ENCODE assay signal across 8 cellular contexts in the genomic region with DNA sequence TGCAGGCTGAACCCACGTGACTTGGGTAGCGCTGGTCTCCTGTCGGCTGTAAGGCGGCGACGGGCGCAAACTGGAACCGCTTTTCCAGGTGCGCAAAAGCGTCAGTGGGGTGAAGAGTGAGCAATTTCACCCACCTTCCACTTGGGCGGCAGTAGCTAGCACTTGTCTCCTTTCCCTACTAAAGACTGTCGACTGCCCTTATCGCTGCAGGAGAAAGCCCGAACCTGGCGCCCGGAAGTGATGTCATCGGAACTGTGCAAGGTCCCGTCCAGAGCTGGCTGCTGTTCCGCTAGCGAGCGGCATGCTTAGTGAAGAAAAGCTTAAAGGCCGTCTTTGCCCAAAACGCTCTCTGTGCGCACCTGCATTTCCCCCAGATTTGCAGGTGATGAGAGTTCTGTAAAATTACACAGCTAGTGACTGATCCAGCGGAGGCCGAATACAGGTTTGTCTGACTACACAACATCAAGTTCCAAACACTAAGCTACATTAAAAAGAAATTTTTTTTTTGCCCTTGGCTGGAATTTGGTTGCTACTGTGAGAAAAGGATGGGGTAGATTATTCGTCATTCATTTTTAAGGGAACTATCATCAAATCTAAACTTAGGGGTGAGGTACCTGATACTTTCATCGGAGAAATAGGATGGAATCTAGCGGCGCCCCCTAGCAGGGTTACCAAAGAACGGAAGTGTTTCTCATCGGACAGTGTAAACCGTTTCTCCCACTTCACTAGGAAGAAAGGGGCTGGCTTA. TPM values are rescaled to one million over a fixed set of nuclear protein-coding genes. Genes with fewer than 3 reads are reported as not detected.
DNase-seq lines count a peak whose midpoint lies in the region; ATAC-seq, FAIRE-seq and TF ChIP-seq lines count a peak whose summit lies in the region.

OSGEPL1 (minus strand) TSS at position 242 of the 748 bp plus-strand sequence. CDS start 1,152 bp downstream, outside the sequence.

- TF ChIP-seq CTCF in left ventricle myocardium inferior (IDR thresholded peaks at IDR 0.05; ENCODE audit: borderline replicate concordance) (peak; percentile 58), progenitor cell of endocrine pancreas (IDR thresholded peaks at IDR 0.05; ENCODE audit: unreplicated experiment) (peak; percentile 62)

- H3K9me3 ChIP-seq in left ventricle myocardium inferior (replicated peaks), result no peaks in the 10 kb centered on the region

- FAIRE-seq in GM12892 (lab: Jason Lieb, UNC), result peak; percentile 97

- TF ChIP-seq POLR2A in GM12892 (IDR thresholded peaks at IDR 0.05; ENCODE audit: low read depth, low read length), result peak; percentile 92; the same call in 1 of the 2 replicates

- H3K4me3 Mint-ChIP-seq in T-cell (peak within 1 kb of the TSS; percentile 92 to 98 (median 93)), progenitor cell of endocrine pancreas (ENCODE audit: low read depth) (peak within 1 kb of the TSS; percentile 88)

- under 1% methylated on average over 33 of the region's 33 CpGs for WGBS in urinary bladder

- DNase-seq in GM12892 (ENCODE audit: insufficient read length), result peak; percentile 32
- peak; percentile 67 for DNase-seq in NCI-H1436 treated with DMSO at 0.1 percent for 48 hours (lab: John Stamatoyannopoulos, UW)
- peak; percentile 81 to 96 (median 92) for DNase-seq in T-cell
- peak; percentile 78 for DNase-seq in amniotic stem cell (lab: John Stamatoyannopoulos, UW)
- peak; percentile 93 for DNase-seq in left ventricle myocardium inferior
- peak; percentile 79 for DNase-seq in progenitor cell of endocrine pancreas (ENCODE audit: low spot score, unreplicated experiment)

- H3K36me3 Mint-ChIP-seq in T-cell, result peaks cover 15% of the 10 kb centered on the region
- peaks cover 12% of the 10 kb centered on the region for H3K36me3 Mint-ChIP-seq in progenitor cell of endocrine pancreas (ENCODE audit: insufficient read depth)

- H3K4me1 Mint-ChIP-seq in T-cell (peaks cover 11 to 13% (median 11%) of the 10 kb centered on the region in 3 donors), progenitor cell of endocrine pancreas (ENCODE audit: low read depth) (peaks cover 4% of the 10 kb centered on the region)

- H3K27ac Mint-ChIP-seq in T-cell (peak within 1 kb of the TSS; percentile 96 to 98), progenitor cell of endocrine pancreas (peak within 1 kb of the TSS; percentile 94)

- H3K4me1 ChIP-seq in left ventricle myocardium inferior, result peaks cover 30% of the 10 kb centered on the region
- H3K4me1 ChIP-seq in urinary bladder (ENCODE audit: insufficient read depth), result no peaks in the 10 kb centered on the region

- intact Hi-C loops in left ventricle myocardium inferior (cut with micrococcal nuclease), result no loop called here

- H3K9me3 Mint-ChIP-seq in T-cell (no peaks in the 10 kb centered on the region), progenitor cell of endocrine pancreas (ENCODE audit: low read depth) (no peaks in the 10 kb centered on the region)

- POLR2A ChIA-PET in T-cell (lab: Charles Lee), result interaction anchor here (0.6 to 1.9 kb wide), 17 partner anchors 16 to 1438 kb away, joined by 3 to 15 read pairs (median 5); partner anchors contain the start of genes ORMDL1 (in 2 of the 2), PMS1 (in 2 of the 2), ANKAR (in 1 of the 2) and ASNSD1 (in 1 of the 2)

- H3K4me3 ChIP-seq in left ventricle myocardium inferior (peak within 1 kb of the TSS; percentile 86), urinary bladder (ENCODE audit: low read depth, low read length) (peak within 1 kb of the TSS; percentile 49)

- CTCF ChIA-PET in T-cell (lab: Charles Lee), result interaction anchor here (0.5 to 4.0 kb wide), 52 partner anchors 9 to 1924 kb away, joined by 3 to 41 read pairs (median 4); partner anchors contain the start of genes ANKAR (in 2 of the 2), ASNSD1 (in 1 of the 2), ORMDL1 (in 1 of the 2) and PMS1 (in 1 of the 2)

- ATAC-seq in HG02852 (IDR thresholded peaks at IDR 0.05; ENCODE audit: unreplicated experiment) (peak; percentile 96), T-cell (replicated peaks in 1 of 4) (peak; percentile 93 to 95 (median 94))

- peaks cover 20% of the 10 kb centered on the region for H3K36me3 ChIP-seq in left ventricle myocardium inferior
- no peaks in the 10 kb centered on the region for H3K36me3 ChIP-seq in urinary bladder (ENCODE audit: insufficient read depth)

- no peaks in the 10 kb centered on the region for H3K27me3 Mint-ChIP-seq in T-cell
- no peaks in the 10 kb centered on the region for H3K27me3 Mint-ChIP-seq in progenitor cell of endocrine pancreas

- peak within 1 kb of the TSS; percentile 94 for H3K27ac ChIP-seq in left ventricle myocardium inferior (replicated peaks)
- H3K27ac ChIP-seq in urinary bladder (ENCODE audit: low read depth), result peak within 1 kb of the TSS; percentile 62

- no peaks in the 10 kb centered on the region for H3K27me3 ChIP-seq in left ventricle myocardium inferior (ENCODE audit: low read depth)

RNA-seq across cellular contexts. Expression of gene OSGEPL1, which starts in this region (rescaled TPM):
- polyA plus RNA-seq in GM12892 (2012; ENCODE audit: missing spikeins), result 10.0 TPM
- 10 to 100 TPM in 4 of 5 donors, 1 to 10 TPM in 1; 5.5 to 15.3 (median 13.9) TPM for total RNA-seq in T-cell
- 9.8 TPM for total RNA-seq in left ventricle myocardium inferior
- total RNA-seq in progenitor cell of endocrine pancreas, result 12.1 and 12.8 TPM in 2 replicates
- 20.4 TPM for total RNA-seq in urinary bladder
- polyA plus RNA-seq in urinary bladder, result 5.7 TPM

Comparison
In these comparisons a context has a peak if more than half of its experiments do, and no peak if none do; other contexts are left out.
1. Peak in every context shown above with its lines: DNase-seq, ATAC-seq, H3K4me3 ChIP-seq and H3K27ac ChIP-seq.
2. DNase-seq: peak in every context shown above with its lines; median percentile 93 in left ventricle myocardium inferior; 92 in T-cell; 79 in progenitor cell of endocrine pancreas; 78 in amniotic stem cell; 67 in NCI-H1436 treated with DMSO at 0.1 percent for 48 hours; 32 in GM12892.